In the genomic region with DNA sequence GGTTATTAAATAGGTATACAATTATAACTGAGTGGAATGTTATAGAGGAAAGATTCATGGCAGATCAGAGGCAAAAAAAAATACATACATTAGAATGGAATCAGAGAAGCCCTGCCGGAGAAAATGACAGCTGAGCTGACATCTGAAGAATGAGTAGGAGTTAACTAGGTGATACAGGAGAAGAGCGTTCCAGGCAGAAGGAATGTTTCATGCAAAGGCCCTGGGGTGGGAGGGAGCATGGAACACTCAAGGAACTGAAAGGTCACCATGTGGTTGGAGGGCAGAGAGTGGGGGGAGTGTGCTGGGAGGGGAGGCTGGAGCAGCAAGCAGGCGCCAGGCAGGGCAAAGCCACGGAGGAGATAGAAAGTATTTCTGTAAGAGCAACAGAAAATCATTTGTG, we compare ENCODE assay signal across 13 cellular contexts. TPM values are rescaled to one million over a fixed set of nuclear protein-coding genes. Genes with fewer than 3 reads are reported as not detected.
DNase-seq lines count a peak whose midpoint lies in the region; TF ChIP-seq lines count a peak whose summit lies in the region.
"Had no signal": no experiment of that assay in that cellular context is flagged by ENCODE, and none has a peak within 500 bp of the region (broad histone marks: within the 10 kb centered on the region; RNA-seq: fewer than 3 reads in every experiment).

No MANE protein-coding gene starts in this region.

- peaks cover 8% of the 10 kb centered on the region for H3K9me3 Mint-ChIP-seq in activated naive CD4-positive, alpha-beta T cell treated with anti-CD3 and anti-CD28 coated beads, Interleukin-2, amount 50 U/mL, for 24 hours
- H3K9me3 Mint-ChIP-seq in mesothelial cell of epicardium: peaks cover 15% of the 10 kb centered on the region
- H3K9me3 Mint-ChIP-seq in chondrocyte (ENCODE audit: low read depth): peaks cover 8% of the 10 kb centered on the region

- peaks cover 19% of the 10 kb centered on the region for H3K27me3 Mint-ChIP-seq in activated naive CD4-positive, alpha-beta T cell treated with anti-CD3 and anti-CD28 coated beads, Interleukin-2, amount 50 U/mL, for 24 hours
- H3K27me3 Mint-ChIP-seq in mesothelial cell of epicardium (ENCODE audit: low read depth): peaks cover 4% of the 10 kb centered on the region
- H3K27me3 Mint-ChIP-seq in chondrocyte (ENCODE audit: low read depth): peaks cover 54% of the 10 kb centered on the region

- no peaks in the 10 kb centered on the region for H3K4me1 Mint-ChIP-seq in activated naive CD4-positive, alpha-beta T cell treated with anti-CD3 and anti-CD28 coated beads, Interleukin-2, amount 50 U/mL, for 24 hours
- H3K4me1 Mint-ChIP-seq in mesothelial cell of epicardium: peaks cover 18% of the 10 kb centered on the region
- no peaks in the 10 kb centered on the region for H3K4me1 Mint-ChIP-seq in chondrocyte (ENCODE audit: low read depth)
- H3K4me1 Mint-ChIP-seq: CD4-positive, alpha-beta memory T cell; H9 had no signal

- H3K4me3 Mint-ChIP-seq in activated naive CD4-positive, alpha-beta T cell treated with anti-CD3 and anti-CD28 coated beads, Interleukin-2, amount 50 U/mL, for 24 hours: no peak overlapping the region
- no peak overlapping the region for H3K4me3 Mint-ChIP-seq in mesothelial cell of epicardium
- H3K4me3 Mint-ChIP-seq in chondrocyte (ENCODE audit: unreplicated experiment): no peak overlapping the region
- H3K4me3 Mint-ChIP-seq: CD4-positive, alpha-beta memory T cell; H9 had no signal

- peak overlapping the region; percentile 47 for H3K27ac Mint-ChIP-seq in activated naive CD4-positive, alpha-beta T cell treated with anti-CD3 and anti-CD28 coated beads, Interleukin-2, amount 50 U/mL, for 24 hours
- peak overlapping the region; percentile 65 for H3K27ac Mint-ChIP-seq in mesothelial cell of epicardium
- no peak overlapping the region for H3K27ac Mint-ChIP-seq in chondrocyte (ENCODE audit: unreplicated experiment)
- H3K27ac Mint-ChIP-seq: CD4-positive, alpha-beta memory T cell; H9 had no signal

- H3K36me3 Mint-ChIP-seq in activated naive CD4-positive, alpha-beta T cell treated with anti-CD3 and anti-CD28 coated beads, Interleukin-2, amount 50 U/mL, for 24 hours: no peaks in the 10 kb centered on the region
- H3K36me3 Mint-ChIP-seq in mesothelial cell of epicardium (peaks cover 9% of the 10 kb centered on the region), chondrocyte (ENCODE audit: low read depth) (peaks cover 4% of the 10 kb centered on the region)

- no peak for DNase-seq in activated naive CD4-positive, alpha-beta T cell (lab: John Stamatoyannopoulos, UW)
- DNase-seq in amniotic epithelial cell (ENCODE audit: low read depth) (peak; percentile 20), mesothelial cell of epicardium (ENCODE audit: low spot score in 2 of 2, unreplicated experiment in 2 of 2) (no peak), SW480 (ENCODE audit: low spot score) (no peak), chondrocyte (ENCODE audit: low spot score) (no peak), NOMO-1 (lab: John Stamatoyannopoulos, UW; ENCODE audit: unreplicated experiment in 2 of 2) (no peak)
- DNase-seq: BE2C; CD4-positive, alpha-beta memory T cell; EL; GOT3; H9 had no signal

- TF ChIP-seq CTCF in mesothelial cell of epicardium (IDR thresholded peaks at IDR 0.05; ENCODE audit: unreplicated experiment) (no peak), chondrocyte (IDR thresholded peaks at IDR 0.05) (no peak)

RNA-seq across cellular contexts. Expression of gene CDK5R2, which starts 31.6 kb away (rescaled TPM):
- 0.69 to 0.97 TPM (median 0.90 TPM) in 3 replicates for total RNA-seq in mesothelial cell of epicardium
- 0.22 to 0.36 TPM in 2 of 3 replicates, not detected in the other for total RNA-seq in chondrocyte
- total RNA-seq: CD4-positive, alpha-beta memory T cell; HT-29 had no signal

RNA-seq across cellular contexts. Expression of gene WNT10A, which starts 47.2 kb away (rescaled TPM):
- total RNA-seq in mesothelial cell of epicardium (50.7 to 53.2 TPM (median 51.8 TPM) in 3 replicates), chondrocyte (not detected in 3 replicates)
- total RNA-seq: H9 had no signal

RNA-seq across cellular contexts. Expression of gene FEV, which starts 57.1 kb away (rescaled TPM):
- 0.16 to 0.29 TPM (median 0.22 TPM) in 3 replicates for total RNA-seq in mesothelial cell of epicardium
- total RNA-seq in chondrocyte: not detected in 3 replicates
- total RNA-seq: CD4-positive, alpha-beta memory T cell; H9; HT-29 had no signal

Comparison
In these comparisons a context has a peak if more than half of its experiments do, and no peak if none do; other contexts are left out.
1. RNA of gene WNT10A, which starts 47.2 kb away (total RNA-seq): 50.7 to 53.2 TPM in mesothelial cell of epicardium; not detected in chondrocyte; every median in the first group is over 10 times any median in the second.